ENCODE assay signal across 11 cellular contexts in the genomic region with DNA sequence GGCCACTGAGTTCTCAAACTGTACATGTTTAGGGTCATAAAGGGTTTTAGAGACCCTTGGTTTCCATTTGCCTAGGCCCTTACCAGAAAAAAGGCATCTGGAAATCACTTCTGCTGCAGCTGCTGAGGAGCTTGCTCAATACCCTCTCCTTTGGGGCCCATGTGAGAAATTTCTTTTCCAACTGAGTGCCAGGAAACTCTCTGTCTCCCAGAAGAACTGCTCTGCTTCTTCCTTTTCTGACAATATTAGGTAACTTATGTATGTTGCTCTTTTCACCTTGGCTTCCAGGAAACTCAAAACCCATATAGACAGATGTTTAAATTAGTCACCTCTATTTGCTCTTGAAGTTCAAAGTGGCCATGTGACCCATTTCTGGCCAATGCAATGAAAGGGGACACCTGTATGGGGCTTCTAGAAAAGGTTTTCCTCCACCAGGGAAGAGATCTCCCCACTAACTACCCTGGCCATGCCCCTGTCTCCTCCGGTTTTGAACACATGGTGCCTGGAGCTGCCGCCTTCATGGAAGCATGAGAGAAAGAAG.
DNase-seq lines count a peak whose midpoint lies in the region; ATAC-seq and TF ChIP-seq lines count a peak whose summit lies in the region.
"Had no signal": no experiment of that assay in that cellular context is flagged by ENCODE, and none has a peak within 500 bp of the region (broad histone marks: within the 10 kb centered on the region; RNA-seq: fewer than 3 reads in every experiment).

No MANE protein-coding gene starts in this region.

- TF ChIP-seq CTCF in HL-60 (IDR thresholded peaks at IDR 0.05; ENCODE audit: insufficient read depth, low read length) (no peak), neutrophil (IDR thresholded peaks at IDR 0.05) (no peak), mucosa of descending colon (IDR thresholded peaks at IDR 0.05) (no peak), omental fat pad (IDR thresholded peaks at IDR 0.05) (no peak)

- no peak overlapping the region for H3K4me3 ChIP-seq in BLaER1 treated with 17β-estradiol and CSF1 and Interleukin-3, amounts not matched to agents 10 nM and 100 nM
- H3K4me3 ChIP-seq in HL-60 (replicated peaks; ENCODE audit: insufficient read depth, low read length) (no peak overlapping the region), neutrophil (ENCODE audit: low read depth in 1 of 2, low read length in 1 of 2) (no peak overlapping the region), mucosa of descending colon (no peak overlapping the region)
- H3K4me3 ChIP-seq: psoas muscle had no signal

- H4K20me1 ChIP-seq in BLaER1 treated with 17β-estradiol and CSF1 and Interleukin-3, amounts not matched to agents 10 nM and 100 nM: peaks cover 0 to 100% (median 0%) of the 10 kb centered on the region in 11 experiments; a peak in 7 of 22 replicates

- peak overlapping the region in 9 of 11 experiments; percentile 20 to 70 (median 49); a peak in 13 of 22 replicates for H3K27ac ChIP-seq in BLaER1 treated with 17β-estradiol and CSF1 and Interleukin-3, amounts not matched to agents 10 nM and 100 nM
- H3K27ac ChIP-seq in HL-60 (replicated peaks): no peak overlapping the region
- H3K27ac ChIP-seq in neutrophil: peak overlapping the region; percentile 37

- ATAC-seq in central memory CD8-positive, alpha-beta T cell (replicated peaks; ENCODE audit: extremely low read depth, poor library complexity, severe bottlenecking): no peak
- ATAC-seq in mucosa of descending colon (no peak), omental fat pad (ENCODE audit: low FRiP score) (no peak), HG02759 (IDR thresholded peaks at IDR 0.05; ENCODE audit: unreplicated experiment) (no peak)

- DNase-seq in HL-60 (ENCODE audit: low read depth in 1 of 2, low spot score in 1 of 2) (peak; percentile 60 to 79), mucosa of descending colon (no peak), omental fat pad (ENCODE audit: low spot score) (no peak), NCI-H748 (lab: John Stamatoyannopoulos, UW; ENCODE audit: unreplicated experiment) (no peak)
- no peak for DNase-seq in central memory CD8-positive, alpha-beta T cell (ENCODE audit: low spot score in 2 of 2)
- DNase-seq: Caco-2, midbrain had no signal

- H3K4me3 Mint-ChIP-seq in central memory CD8-positive, alpha-beta T cell: no peak overlapping the region

- H3K4me1 ChIP-seq in BLaER1 treated with 17β-estradiol and CSF1 and Interleukin-3, amounts not matched to agents 10 nM and 100 nM: peaks cover 77 to 96% (median 90%) of the 10 kb centered on the region in 10 experiments
- H3K4me1 ChIP-seq in neutrophil (ENCODE audit: control insufficient read depth in 1 of 2, insufficient read depth in 1 of 2, low read depth in 1 of 2, low read length in 1 of 2): peaks cover 11 to 38% of the 10 kb centered on the region in 2 experiments
- no peaks in the 10 kb centered on the region for H3K4me1 ChIP-seq in mucosa of descending colon (ENCODE audit: low read depth)

- H3K4me2 ChIP-seq in BLaER1 treated with 17β-estradiol and CSF1 and Interleukin-3, amounts not matched to agents 10 nM and 100 nM: peak overlapping the region; percentile 60 to 89 (median 82)

- intact Hi-C loops in mucosa of descending colon (cut with DNase I, micrococcal nuclease): no loop called here

- H3K27ac Mint-ChIP-seq in central memory CD8-positive, alpha-beta T cell (ENCODE audit: low read depth): peak overlapping the region; percentile 88

- H3K9me3 ChIP-seq in BLaER1 treated with 17β-estradiol and CSF1 and Interleukin-3, amounts not matched to agents 10 nM and 100 nM (replicated peaks in 1 of 11): no peaks in the 10 kb centered on the region
- H3K9me3 ChIP-seq in neutrophil: no peaks in the 10 kb centered on the region
- H3K9me3 ChIP-seq in mucosa of descending colon: no peaks in the 10 kb centered on the region
- H3K9me3 ChIP-seq: Caco-2, psoas muscle had no signal

- peak overlapping the region in 4 of 11 experiments; percentile 4 to 25 (median 14); a peak in 5 of 22 replicates for H3K9ac ChIP-seq in BLaER1 treated with 17β-estradiol and CSF1 and Interleukin-3, amounts not matched to agents 10 nM and 100 nM

- H3K27me3 Mint-ChIP-seq in central memory CD8-positive, alpha-beta T cell: no peaks in the 10 kb centered on the region

- H3K36me3 ChIP-seq in BLaER1 treated with 17β-estradiol and CSF1 and Interleukin-3, amounts not matched to agents 10 nM and 100 nM: peaks cover 0 to 97% (median 24%) of the 10 kb centered on the region in 11 experiments; a peak in 14 of 22 replicates
- H3K36me3 ChIP-seq in neutrophil (peaks cover 100% of the 10 kb centered on the region), mucosa of descending colon (ENCODE audit: low read depth) (no peaks in the 10 kb centered on the region)

- H3K27me3 ChIP-seq in BLaER1 treated with 17β-estradiol and CSF1 and Interleukin-3, amounts not matched to agents 10 nM and 100 nM: no peaks in the 10 kb centered on the region
- H3K27me3 ChIP-seq in HL-60 (ENCODE audit: insufficient read depth, poor library complexity, severe bottlenecking) (no peaks in the 10 kb centered on the region), neutrophil (no peaks in the 10 kb centered on the region)

- H3K4me1 Mint-ChIP-seq in central memory CD8-positive, alpha-beta T cell: peaks cover 63% of the 10 kb centered on the region

- H3K36me3 Mint-ChIP-seq in central memory CD8-positive, alpha-beta T cell (ENCODE audit: insufficient read depth): peaks cover 56% of the 10 kb centered on the region

- no peaks in the 10 kb centered on the region for H3K9me3 Mint-ChIP-seq in central memory CD8-positive, alpha-beta T cell

Comparison
In these comparisons a context has a peak if more than half of its experiments do, and no peak if none do; other contexts are left out.
1. DNase-seq: peak in HL-60 (2 of 2); none in central memory CD8-positive, alpha-beta T cell (0 of 2), mucosa of descending colon (0 of 3), omental fat pad (single experiment) and NCI-H748 (single experiment).